In the genomic region with DNA sequence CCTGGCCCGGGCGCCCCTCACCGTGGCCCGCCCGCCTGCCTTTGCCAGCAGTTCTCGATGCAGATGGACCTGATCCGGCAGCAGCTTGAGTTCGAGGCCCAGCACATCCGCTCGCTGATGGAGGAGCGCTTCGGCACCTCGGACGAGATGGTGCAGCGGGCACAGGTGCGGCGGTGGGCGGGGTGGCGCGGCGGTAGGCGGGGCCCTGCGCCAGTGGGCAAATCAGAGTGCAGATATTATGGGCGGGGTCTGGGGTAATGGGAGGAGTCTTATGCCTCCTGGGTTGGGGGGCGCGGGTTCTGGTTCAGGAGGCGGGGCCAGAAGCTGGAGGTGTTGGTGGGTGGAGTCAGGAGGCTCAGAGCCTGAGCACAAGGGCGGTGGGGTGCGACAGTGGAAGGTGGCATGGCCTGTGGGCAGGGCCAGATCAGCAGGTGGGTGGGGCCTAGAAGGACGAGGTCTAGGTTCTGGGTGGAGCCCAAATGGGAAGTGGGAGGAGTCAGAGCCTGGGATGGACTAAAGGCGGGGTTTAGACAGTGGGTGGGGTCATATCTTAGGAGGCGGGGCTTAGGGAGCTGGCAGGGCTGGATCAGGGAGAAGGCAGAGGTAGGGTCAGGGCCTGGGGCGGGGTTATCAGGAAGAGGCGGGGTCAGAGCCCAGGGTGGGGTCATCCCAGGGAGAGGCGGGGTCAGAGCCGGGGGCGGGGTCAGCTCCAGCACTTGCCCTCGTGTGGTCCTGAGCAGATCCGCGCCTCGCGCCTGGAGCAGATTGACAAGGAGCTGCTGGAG, we compare ENCODE assay signal across 8 cellular contexts. TPM values are rescaled to one million over a fixed set of nuclear protein-coding genes. Genes with fewer than 3 reads are reported as not detected.
DNase-seq lines count a peak whose midpoint lies in the region; ATAC-seq and TF ChIP-seq lines count a peak whose summit lies in the region.

No MANE protein-coding gene starts in this region.

- TF ChIP-seq POLR2A in vagina (IDR thresholded peaks at IDR 0.05) = no peak

- H3K36me3 Mint-ChIP-seq in memory B cell = peaks cover 8% of the 10 kb centered on the region

- ATAC-seq in memory B cell (ENCODE audit: low read depth) (peak; percentile 62), HG03135 (IDR thresholded peaks at IDR 0.05; ENCODE audit: unreplicated experiment) (no peak), GM19035 (IDR thresholded peaks at IDR 0.05; ENCODE audit: unreplicated experiment) (no peak)

- intact Hi-C loops in vagina (cut with DNase I) = no loop called here

- no peaks in the 10 kb centered on the region for H3K36me3 ChIP-seq in vagina

- H3K27ac ChIP-seq in vagina = no peak overlapping the region

- no peak for TF ChIP-seq CTCF in vagina (IDR thresholded peaks at IDR 0.05)

- peak overlapping the region; percentile 76 for H3K27ac Mint-ChIP-seq in memory B cell

- DNase-seq in EH (ENCODE audit: low read depth) = peak; percentile 72
- DNase-seq in HuH-7.5 (ENCODE audit: low spot score) = peak; percentile 77
- peak; percentile 29 for DNase-seq in T follicular helper cell (ENCODE audit: low read depth)
- peak; percentile 47 for DNase-seq in central memory CD4-positive, alpha-beta T cell
- DNase-seq in memory B cell (ENCODE audit: low spot score in 2 of 2) = no peak
- DNase-seq in vagina (ENCODE audit: extremely low spot score in 2 of 2) = no peak

- H3K4me1 ChIP-seq in vagina = peaks cover 31% of the 10 kb centered on the region

- H3K27me3 ChIP-seq in vagina = peaks cover 16% of the 10 kb centered on the region

- H3K4me3 Mint-ChIP-seq in memory B cell = peak overlapping the region; percentile 66

- H3K4me3 ChIP-seq in vagina = no peak overlapping the region

- H3K9me3 Mint-ChIP-seq in memory B cell = no peaks in the 10 kb centered on the region

- H3K9me3 ChIP-seq in vagina = no peaks in the 10 kb centered on the region

- H3K4me1 Mint-ChIP-seq in memory B cell = peaks cover 23% of the 10 kb centered on the region

- peaks cover 27% of the 10 kb centered on the region for H3K27me3 Mint-ChIP-seq in memory B cell

RNA-seq across cellular contexts. Expression of gene APC2, which starts 5.6 kb away (rescaled TPM):
- 1.2 TPM for total RNA-seq in vagina

RNA-seq across cellular contexts. Expression of gene RPS15, which starts 17.3 kb away (rescaled TPM):
- 3,906 TPM for total RNA-seq in vagina

RNA-seq across cellular contexts. Expression of gene C19orf25, which starts 23.5 kb away (rescaled TPM):
- 25.0 TPM for total RNA-seq in vagina

RNA-seq across cellular contexts. Expression of gene PCSK4, which starts 34.6 kb away (rescaled TPM):
- 5.4 TPM for total RNA-seq in vagina

RNA-seq across cellular contexts. Expression of gene REEP6, which starts 35.5 kb away (rescaled TPM):
- 6.1 TPM for total RNA-seq in vagina

Comparison
In these comparisons a context has a peak if more than half of its experiments do, and no peak if none do; other contexts are left out.
1. DNase-seq: peak in EH (single experiment), HuH-7.5 (single experiment), T follicular helper cell (single experiment) and central memory CD4-positive, alpha-beta T cell (single experiment); none in memory B cell (0 of 2) and vagina (0 of 2).